Comparison of ENCODE assay signal across 8 cellular contexts in genomic region chr2:174485763-174486613, GRCh38. TPM values are rescaled to one million over a fixed set of nuclear protein-coding genes. Genes with fewer than 3 reads are reported as not detected.
DNase-seq lines count a peak whose midpoint lies in the region; ATAC-seq and TF ChIP-seq lines count a peak whose summit lies in the region.

No MANE protein-coding gene starts in this region.

- H3K27me3 ChIP-seq in skeletal muscle tissue (ENCODE audit: control insufficient read depth in 3 of 3, insufficient read depth in 3 of 3, low read length in 3 of 3) = no peaks in the 10 kb centered on the region

- peaks cover 0 to 11% (median 7%) of the 10 kb centered on the region in 3 donors for H3K4me1 ChIP-seq in skeletal muscle tissue (ENCODE audit: control insufficient read depth in 3 of 3, insufficient read depth in 3 of 3, low read length in 3 of 3)

- DNase-seq in AG09309 (ENCODE audit: low read depth) (no peak), RKO (ENCODE audit: low spot score) (peak; percentile 60), astrocyte of the spinal cord (ENCODE audit: low read depth, low spot score) (peak; percentile 24), iPS-NIHi11 (ENCODE audit: low spot score) (peak; percentile 35), NOMO-1 treated with dmso at 0.1 percent for 144 hours (lab: John Stamatoyannopoulos, UW; ENCODE audit: unreplicated experiment) (no peak)

- H3K9me3 ChIP-seq in skeletal muscle tissue (ENCODE audit: control insufficient read depth in 3 of 3, low read length in 3 of 3) = no peaks in the 10 kb centered on the region

- in situ Hi-C loops in astrocyte of the spinal cord (cut with HindIII; ENCODE audit: low sequenced_read_pairs) = no loop called here

- peak overlapping the region; percentile 57 for H3K4me3 ChIP-seq in AG09309 (ENCODE audit: control insufficient read depth, low read depth, low read length)
- peak overlapping the region; percentile 73 for H3K4me3 ChIP-seq in astrocyte of the spinal cord (ENCODE audit: low read depth, low read length)
- peak overlapping the region; percentile 91 to 96 (median 93) for H3K4me3 ChIP-seq in skeletal muscle tissue (ENCODE audit: low read length in 3 of 3)

- TF ChIP-seq CTCF in AG09309 (IDR thresholded peaks at IDR 0.05; ENCODE audit: control insufficient read depth, insufficient read depth, low read depth, low read length, missing control alignments) (no peak), astrocyte of the spinal cord (IDR thresholded peaks at IDR 0.05; ENCODE audit: low read depth, low read length) (no peak)

- H3K9ac ChIP-seq in skeletal muscle tissue (ENCODE audit: low read depth in 1 of 3, low read length in 3 of 3) = peak overlapping the region; percentile 92

- H3K36me3 ChIP-seq in skeletal muscle tissue (ENCODE audit: control insufficient read depth in 3 of 3, insufficient read depth in 3 of 3, low read length in 3 of 3) = peaks cover 0 to 6% (median 5%) of the 10 kb centered on the region in 3 donors

- ATAC-seq in GM18868 (IDR thresholded peaks at IDR 0.05; ENCODE audit: unreplicated experiment) (peak; percentile 35), HG03159 (IDR thresholded peaks at IDR 0.05; ENCODE audit: unreplicated experiment) (peak; percentile 1)

- H3K27ac ChIP-seq in skeletal muscle tissue (ENCODE audit: low read depth, low read length) = peak overlapping the region; percentile 71

RNA-seq across cellular contexts. Expression of gene GPR155, which starts 0.8 kb away (rescaled TPM):
- 3.1 TPM for total RNA-seq in skeletal muscle tissue

Comparison
In these comparisons a context has a peak if more than half of its experiments do, and no peak if none do; other contexts are left out.
1. DNase-seq: peak in RKO (single experiment), astrocyte of the spinal cord (single experiment) and iPS-NIHi11 (single experiment); none in AG09309 (single experiment) and NOMO-1 treated with dmso at 0.1 percent for 144 hours (single experiment).
2. Peak in every context shown above with its lines, with median percentiles within 50 percentile points of each other: H3K4me3 ChIP-seq.